1 cellular context compared by ENCODE assay signal in genomic region chr1:92434572-92434971, GRCh38. TPM values are rescaled to one million over a fixed set of nuclear protein-coding genes. Genes with fewer than 3 reads are reported as not detected.
"Had no signal": no experiment of that assay in that cellular context is flagged by ENCODE, and none has a peak within 500 bp of the region (broad histone marks: within the 10 kb centered on the region; RNA-seq: fewer than 3 reads in every experiment).

No MANE protein-coding gene starts in this region.

RNA-seq across cellular contexts. Expression of gene GFI1, which starts 52.2 kb away (rescaled TPM):
- total RNA-seq: MCF 10A had no signal
